14 cellular contexts compared by ENCODE assay signal in genomic region chr14:90523544-90523943, GRCh38.
DNase-seq lines count a peak whose midpoint lies in the region; ATAC-seq, FAIRE-seq and TF ChIP-seq lines count a peak whose summit lies in the region.
"Had no signal": no experiment of that assay in that cellular context is flagged by ENCODE, and none has a peak within 500 bp of the region (broad histone marks: within the 10 kb centered on the region; RNA-seq: fewer than 3 reads in every experiment).

No MANE protein-coding gene starts in this region.

- H3K36me3 ChIP-seq in adipocyte (ENCODE audit: control insufficient read depth, insufficient read depth, low read length, severe bottlenecking), result no peaks in the 10 kb centered on the region
- H3K36me3 ChIP-seq in gastrocnemius medialis, result no peaks in the 10 kb centered on the region

- DNase-seq in H54 (ENCODE audit: insufficient read length, low spot score) (peak; percentile 91), adipocyte (ENCODE audit: low read depth) (peak; percentile 54), fibroblast of peridontal ligament (ENCODE audit: extremely low read depth) (peak; percentile 40), gastrocnemius medialis (no peak), lower leg skin (ENCODE audit: low spot score in 2 of 2) (no peak), NCI-H1092 treated with DMSO at 0.1 percent for 48 hours (lab: John Stamatoyannopoulos, UW) (no peak), COLO668 (lab: John Stamatoyannopoulos, UW; ENCODE audit: unreplicated experiment) (no peak)
- DNase-seq: activated CD8-positive, alpha-beta T cell treated with anti-CD3 and anti-CD28 coated beads for 36 hours; activated gamma-delta T cell; CD4-positive, alpha-beta memory T cell; NCI-H510A treated with DMSO at 0.1 percent for 48 hours had no signal

- ATAC-seq in gastrocnemius medialis, result no peak
- ATAC-seq in GM19395 (IDR thresholded peaks at IDR 0.05; ENCODE audit: unreplicated experiment), result no peak
- ATAC-seq: activated CD8-positive, alpha-beta T cell treated with anti-CD3 and anti-CD28 coated beads for 36 hours; HepG2 had no signal

- TF ChIP-seq CTCF in gastrocnemius medialis (IDR thresholded peaks at IDR 0.05 in 4 of 5, conservative IDR thresholded peaks at IDR 0.05 in 1 of 5) (no peak), lower leg skin (IDR thresholded peaks at IDR 0.05) (no peak)

- 84 to 87% methylated on average over 8 of the region's 8 CpGs for WGBS in lower leg skin, 2 donors

- in situ Hi-C loops in gastrocnemius medialis (cut with MboI; ENCODE audit: low sequenced_read_pairs in 4 of 4), result no loop called here

- no peak overlapping the region for H3K9ac ChIP-seq in adipocyte (ENCODE audit: low read length)

- H3K9me3 ChIP-seq in adipocyte (ENCODE audit: control insufficient read depth, low read length) (peaks cover 8% of the 10 kb centered on the region), gastrocnemius medialis (no peaks in the 10 kb centered on the region)

- peaks cover 26% of the 10 kb centered on the region for H3K27me3 ChIP-seq in adipocyte (replicated peaks; ENCODE audit: control insufficient read depth, insufficient read depth, low read length)
- H3K27me3 ChIP-seq in gastrocnemius medialis, result no peaks in the 10 kb centered on the region

- H3K4me3 ChIP-seq in adipocyte (ENCODE audit: low read length) (no peak overlapping the region), gastrocnemius medialis (no peak overlapping the region), lower leg skin (ENCODE audit: low read depth, poor library complexity, severe bottlenecking) (no peak overlapping the region)

- H3K27ac ChIP-seq in gastrocnemius medialis, result peak overlapping the region in 3 of 4 donors; percentile 1 to 58 (median 47)

- H3K4me1 ChIP-seq in adipocyte (ENCODE audit: control insufficient read depth, insufficient read depth, low read length) (peaks cover 5% of the 10 kb centered on the region), gastrocnemius medialis (peaks cover 24 to 32% of the 10 kb centered on the region in 2 donors)

- intact Hi-C loops in gastrocnemius medialis (cut with DNase I; ENCODE audit: low total_unique reads), result loop anchor here (5.0 kb wide), 1 partner anchor 116 kb away; no protein-coding TSS in a partner anchor
- intact Hi-C loops in lower leg skin (cut with DNase I; ENCODE audit: low total_unique reads), result no loop called here

- TF ChIP-seq POLR2A in H54 (IDR thresholded peaks at IDR 0.05; ENCODE audit: low read depth, low read length) (no peak), gastrocnemius medialis (IDR thresholded peaks at IDR 0.05) (no peak), lower leg skin (IDR thresholded peaks at IDR 0.05) (no peak)

- no peak for FAIRE-seq in H54 (lab: Jason Lieb, UNC)
- FAIRE-seq: colon, HepG2 had no signal

Comparison
In these comparisons a context has a peak if more than half of its experiments do, and no peak if none do; other contexts are left out.
1. DNase-seq: peak in H54 (single experiment), adipocyte (single experiment) and fibroblast of peridontal ligament (single experiment); none in gastrocnemius medialis (0 of 2), lower leg skin (0 of 2), NCI-H1092 treated with DMSO at 0.1 percent for 48 hours (single experiment) and COLO668 (single experiment).